In genomic region chr2:198953328-198953727, GRCh38 we compare ENCODE assay signal across 27 cellular contexts.
"Had no signal": no experiment of that assay in that cellular context is flagged by ENCODE, and none has a peak within 500 bp of the region (broad histone marks: within the 10 kb centered on the region; RNA-seq: fewer than 3 reads in every experiment).

No MANE protein-coding gene starts in this region.

- H3K36me3 ChIP-seq: heart right ventricle, left lung, lower lobe of right lung, neural progenitor cell, neutrophil, right atrium auricular region, right lobe of liver, stomach, thyroid gland, upper lobe of right lung had no signal

- DNase-seq: heart right ventricle; islet precursor cell; left lung; lower lobe of right lung; mammary epithelial cell; mesenchymal stem cell; naive B cell; natural killer cell; nephron progenitor cell; occipital lobe; right lobe of liver; stimulated activated CD4-positive, alpha-beta T cell treated with anti-CD3 and anti-CD28 coated beads, Interleukin-12 subunit alpha, Interleukin-12 subunit beta, amount 100 ng/mL, for 4 hours; stimulated activated CD4-positive, alpha-beta T cell treated with anti-CD3 and anti-CD28 coated beads, Interleukin-15, amount 100 ng/mL, for 24 hours; stimulated activated CD4-positive, alpha-beta T cell treated with anti-CD3 and anti-CD28 coated beads, Interleukin-2, amount 100 ng/mL, for 24 hours; stimulated activated CD4-positive, alpha-beta T cell treated with anti-CD3 and anti-CD28 coated beads, Interleukin-4, amount 100 ng/mL, for 1 hour; stimulated activated naive B cell treated with anti-CD40 and anti-IgM and Interleukin-4, amounts not matched to agents 10 μg/mL and 1 μg/mL and 100 μg/mL, for 72 hours; stimulated activated naive CD8-positive, alpha-beta T cell treated with anti-CD3 and anti-CD28 coated beads, Interleukin-15, Interleukin-2, amounts not matched to agents 100 U/mL and 50 U/mL, for 24 hours; stomach; testis; thyroid gland; trophoblast cell; upper lobe of right lung had no signal

- H3K4me1 ChIP-seq: heart right ventricle, left lung, lower lobe of right lung, neural progenitor cell, right atrium auricular region, right lobe of liver, stomach, testis, thyroid gland, upper lobe of right lung had no signal

- H3K27me3 ChIP-seq: heart right ventricle, hepatocyte, left lung, neural progenitor cell, neutrophil, right atrium auricular region, right lobe of liver, stomach, testis, thyroid gland, upper lobe of right lung had no signal

- H3K9me3 ChIP-seq: heart right ventricle, left lung, lower lobe of right lung, neutrophil, right atrium auricular region, right lobe of liver, stomach, testis, thyroid gland, upper lobe of right lung had no signal

- H3K4me3 ChIP-seq: heart right ventricle, hepatocyte, left lung, lower lobe of right lung, neural progenitor cell, right atrium auricular region, right lobe of liver, stomach, testis, thyroid gland, upper lobe of right lung had no signal

- H3K27ac ChIP-seq: heart right ventricle, hepatocyte, left lung, lower lobe of right lung, neural progenitor cell, neutrophil, right atrium auricular region, right lobe of liver, stomach, testis, thyroid gland, upper lobe of right lung had no signal

- ATAC-seq: heart right ventricle; left lung; lower lobe of right lung; natural killer cell; right lobe of liver; stimulated activated naive B cell treated with anti-CD40 and anti-IgM and Interleukin-4, amounts not matched to agents 10 μg/mL and 1 μg/mL and 100 μg/mL, for 72 hours; stimulated activated naive CD8-positive, alpha-beta T cell treated with anti-CD3 and anti-CD28 coated beads, Interleukin-15, Interleukin-2, amounts not matched to agents 100 U/mL and 50 U/mL, for 24 hours; upper lobe of right lung had no signal

- FAIRE-seq: urothelium cell line had no signal
